ENCODE assay signal across 2 cellular contexts in genomic region chr1:243287128-243287470, GRCh38.
TF ChIP-seq lines count a peak whose summit lies in the region.

No MANE protein-coding gene starts in this region.

TF ChIP-seq in liver, 16 proteins besides CTCF, POLR2A, EP300 and RAD21:
- TF ChIP-seq TAF1 (conservative IDR thresholded peaks at IDR 0.05) (no peak), HNF4G (IDR thresholded peaks at IDR 0.05) (no peak), FOXA2 (IDR thresholded peaks at IDR 0.05) (no peak)

TF ChIP-seq in HepG2, 621 proteins besides CTCF, POLR2A, EP300 and RAD21:
- TF ChIP-seq E2F2 (CRISPR knock-in tag; IDR thresholded peaks at IDR 0.05; ENCODE audit: borderline replicate concordance) (no peak), ZNF446 (CRISPR knock-in tag; IDR thresholded peaks at IDR 0.05) (no peak), ZNF235 (CRISPR knock-in tag; IDR thresholded peaks at IDR 0.05; ENCODE audit: borderline replicate concordance) (no peak), RFX5 (IDR thresholded peaks at IDR 0.05; ENCODE audit: low read depth, low read length) (no peak), ZBTB34 (CRISPR knock-in tag; IDR thresholded peaks at IDR 0.05) (no peak), ZKSCAN1 (IDR thresholded peaks at IDR 0.05; ENCODE audit: low read length) (no peak), ZNF354B (CRISPR knock-in tag; IDR thresholded peaks at IDR 0.05) (no peak), ASH2L (IDR thresholded peaks at IDR 0.05; ENCODE audit: insufficient read length, low read depth, low read length) (no peak), UBTF (CRISPR knock-in tag; IDR thresholded peaks at IDR 0.05) (no peak), SAP130 (CRISPR knock-in tag; IDR thresholded peaks at IDR 0.05; ENCODE audit: low read depth) (no peak), XRCC5 (optimal IDR thresholded peaks at IDR 0.05; ENCODE audit: low read length) (no peak), KDM1A (CRISPR knock-in tag; IDR thresholded peaks at IDR 0.05) (no peak), ZNF101 (CRISPR knock-in tag; IDR thresholded peaks at IDR 0.05; ENCODE audit: borderline replicate concordance, low read depth) (no peak), HNF4G (IDR thresholded peaks at IDR 0.05; ENCODE audit: borderline replicate concordance, low read depth, low read length) (no peak), HNF4G (CRISPR knock-in tag; IDR thresholded peaks at IDR 0.05; ENCODE audit: borderline replicate concordance, low read depth) (no peak)
